9 cellular contexts compared by ENCODE assay signal in the genomic region with DNA sequence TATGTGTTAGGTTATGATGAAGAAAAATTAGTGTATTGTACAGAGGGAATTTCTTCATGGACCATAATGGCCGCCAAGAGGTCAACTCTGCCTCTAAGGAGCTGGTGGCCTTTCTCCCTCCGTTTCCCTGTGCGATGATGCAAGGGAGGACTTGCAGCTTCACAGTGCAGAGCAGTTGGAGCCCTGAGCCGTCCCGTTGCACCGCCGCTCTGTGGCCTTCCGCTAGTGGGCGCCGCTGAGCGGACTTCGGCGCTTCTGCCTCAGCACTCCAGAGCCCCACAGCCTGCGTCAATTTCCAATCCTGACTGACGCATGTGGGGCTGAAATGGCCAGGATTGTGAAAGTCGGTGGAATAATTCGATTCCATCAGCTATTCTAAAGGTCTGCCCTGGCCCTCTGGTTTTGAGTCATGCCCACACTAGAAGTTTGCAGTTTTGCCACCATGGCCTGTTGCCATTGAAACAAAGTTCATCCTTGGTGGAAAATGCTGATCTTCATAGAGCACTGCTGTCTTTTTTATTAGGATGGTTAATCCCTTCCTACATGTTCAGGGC. TPM values are rescaled to one million over a fixed set of nuclear protein-coding genes. Genes with fewer than 3 reads are reported as not detected.
DNase-seq lines count a peak whose midpoint lies in the region; ATAC-seq and TF ChIP-seq lines count a peak whose summit lies in the region.
"Had no signal": no experiment of that assay in that cellular context is flagged by ENCODE, and none has a peak within 500 bp of the region (broad histone marks: within the 10 kb centered on the region; RNA-seq: fewer than 3 reads in every experiment).

No MANE protein-coding gene starts in this region.

- H3K4me2 ChIP-seq in mesenchymal stem cell (ENCODE audit: low read length, poor library complexity, severe bottlenecking): no peak overlapping the region

- H3K4me3 ChIP-seq in GM12865 (ENCODE audit: low read depth, low read length) (no peak overlapping the region), colonic mucosa (no peak overlapping the region), mesenchymal stem cell (ENCODE audit: insufficient read depth in 1 of 2, low read depth in 1 of 2, low read length in 2 of 2) (no peak overlapping the region), thoracic aorta (no peak overlapping the region)

- no peaks in the 10 kb centered on the region for H3K4me1 ChIP-seq in colonic mucosa
- H3K4me1 ChIP-seq in mesenchymal stem cell (ENCODE audit: control insufficient read depth, insufficient read depth, low read depth, low read length): peaks cover 3% of the 10 kb centered on the region
- H3K4me1 ChIP-seq in thoracic aorta (ENCODE audit: control insufficient read depth in 1 of 2, low read depth in 2 of 2): peaks cover 6 to 22% of the 10 kb centered on the region in 2 donors

- no peaks in the 10 kb centered on the region for H3K79me1 ChIP-seq in mesenchymal stem cell (replicated peaks; ENCODE audit: low read length, poor library complexity, severe bottlenecking)

- H2AFZ ChIP-seq in mesenchymal stem cell (ENCODE audit: low read depth, low read length): no peak overlapping the region

- peak overlapping the region in 1 of 2 experiments; percentile 7 for H3K18ac ChIP-seq in mesenchymal stem cell (ENCODE audit: low read depth in 1 of 2, low read length in 2 of 2)

- no peaks in the 10 kb centered on the region for H3K36me3 ChIP-seq in colonic mucosa
- no peaks in the 10 kb centered on the region for H3K36me3 ChIP-seq in mesenchymal stem cell (ENCODE audit: control insufficient read depth in 1 of 2, insufficient read depth in 2 of 2, low read depth in 1 of 2, low read length in 2 of 2)
- no peaks in the 10 kb centered on the region for H3K36me3 ChIP-seq in thoracic aorta

- H4K91ac ChIP-seq in mesenchymal stem cell (ENCODE audit: low read length): peak overlapping the region; percentile 34

- H2AK5ac ChIP-seq in mesenchymal stem cell (ENCODE audit: low read length, severe bottlenecking): no peak overlapping the region

- H3K9ac ChIP-seq in colonic mucosa (ENCODE audit: low read depth in 2 of 2, low read length in 2 of 2) (no peak overlapping the region), mesenchymal stem cell (ENCODE audit: low read length) (no peak overlapping the region)

- H3K4ac ChIP-seq in mesenchymal stem cell (ENCODE audit: low read depth in 1 of 2, low read length in 2 of 2): no peak overlapping the region

- H2BK120ac ChIP-seq in mesenchymal stem cell (ENCODE audit: low read depth, low read length): no peak overlapping the region

- no peak overlapping the region for H3K14ac ChIP-seq in mesenchymal stem cell (ENCODE audit: low read length in 2 of 2)

- no peak overlapping the region for H2BK5ac ChIP-seq in mesenchymal stem cell (ENCODE audit: low read depth, low read length, poor library complexity, severe bottlenecking)

- DNase-seq in GM12865 (ENCODE audit: low read depth) (peak; percentile 66), T-helper 1 cell (peak; percentile 8 to 40 (median 20)), colonic mucosa (peak; percentile 76), mesenchymal stem cell (peak; percentile 84), thoracic aorta (ENCODE audit: low spot score) (no peak), NCI-H1105 treated with DMSO at 0.1 percent for 48 hours (lab: John Stamatoyannopoulos, UW) (no peak), A172 (ENCODE audit: low spot score) (no peak)

- peak overlapping the region; percentile 91 for H2BK15ac ChIP-seq in mesenchymal stem cell (ENCODE audit: low read depth, poor library complexity, severe bottlenecking)

- peak overlapping the region in 1 of 2 experiments; percentile 59 for H2BK12ac ChIP-seq in mesenchymal stem cell (ENCODE audit: low read length in 2 of 2)

- TF ChIP-seq CTCF in GM12865 (IDR thresholded peaks at IDR 0.05; ENCODE audit: insufficient read depth, low read depth, low read length, missing control alignments): peak; percentile 95
- peak; percentile 80 for TF ChIP-seq CTCF in colonic mucosa (IDR thresholded peaks at IDR 0.05)
- peak; percentile 30 for TF ChIP-seq CTCF in thoracic aorta (IDR thresholded peaks at IDR 0.05)

- WGBS in mesenchymal stem cell: 30% methylated on average over 17 of the region's 17 CpGs

- H3K23ac ChIP-seq in mesenchymal stem cell (ENCODE audit: low read length in 2 of 2): no peak overlapping the region

- H4K8ac ChIP-seq in mesenchymal stem cell (ENCODE audit: low read length): peak overlapping the region; percentile 27

- H3K9me3 ChIP-seq in colonic mucosa: no peaks in the 10 kb centered on the region
- H3K9me3 ChIP-seq in mesenchymal stem cell (ENCODE audit: control insufficient read depth, low read length): no peaks in the 10 kb centered on the region
- no peaks in the 10 kb centered on the region for H3K9me3 ChIP-seq in thoracic aorta

- intact Hi-C loops in colonic mucosa (cut with DNase I): no loop called here

- H3K27me3 ChIP-seq in colonic mucosa (no peaks in the 10 kb centered on the region), mesenchymal stem cell (ENCODE audit: control insufficient read depth in 1 of 2, insufficient read depth in 1 of 2, low read length in 2 of 2) (no peaks in the 10 kb centered on the region), thoracic aorta (replicated peaks; ENCODE audit: insufficient read depth) (no peaks in the 10 kb centered on the region)

- H3K27ac ChIP-seq in colonic mucosa (no peak overlapping the region), mesenchymal stem cell (ENCODE audit: low read length, poor library complexity, severe bottlenecking) (no peak overlapping the region), thoracic aorta (no peak overlapping the region)

- peak; percentile 65 for ATAC-seq in HG02870 (IDR thresholded peaks at IDR 0.05; ENCODE audit: unreplicated experiment)
- peak; percentile 33 for ATAC-seq in thoracic aorta (ENCODE audit: insufficient number of reproducible peaks, low FRiP score, low read depth)

RNA-seq across cellular contexts. Expression of gene LECT2, which starts 22.7 kb away (rescaled TPM):
- total RNA-seq in colonic mucosa: not detected
- not detected for polyA plus RNA-seq in mesenchymal stem cell (2013, experiment 1 of 2)
- polyA plus RNA-seq in mesenchymal stem cell (2013, experiment 2 of 2): 0.08 TPM
- total RNA-seq in thoracic aorta: not detected
- total RNA-seq in A172 (2014; rRNA removed; shearing (Covaris generic)): not detected in 2 replicates
- total RNA-seq: skeletal muscle tissue had no signal

RNA-seq across cellular contexts. Expression of gene TGFBI, which starts 51.3 kb away (rescaled TPM):
- total RNA-seq in colonic mucosa (10 to 100 TPM; 47.5 to 63.3 TPM), thoracic aorta (100 to 1,000 TPM; 158 to 173 TPM)
- polyA plus RNA-seq in mesenchymal stem cell (2013, experiment 1 of 2): 1,930 TPM
- polyA plus RNA-seq in mesenchymal stem cell (2013, experiment 2 of 2): 1,910 TPM
- 10.5 and 11.6 TPM in 2 replicates for total RNA-seq in A172 (2014; rRNA removed; shearing (Covaris generic))

Comparison
In these comparisons a context has a peak if more than half of its experiments do, and no peak if none do; other contexts are left out.
1. DNase-seq: peak in GM12865 (single experiment), T-helper 1 cell (5 of 5), colonic mucosa (single experiment) and mesenchymal stem cell (single experiment); none in thoracic aorta (single experiment), NCI-H1105 treated with DMSO at 0.1 percent for 48 hours (single experiment) and A172 (single experiment).
2. CTCF ChIP-seq: peak in every context shown above with its lines; median percentile 95 in GM12865; 80 in colonic mucosa; 30 in thoracic aorta.